ENCODE assay signal across 1 cellular context in the genomic region with DNA sequence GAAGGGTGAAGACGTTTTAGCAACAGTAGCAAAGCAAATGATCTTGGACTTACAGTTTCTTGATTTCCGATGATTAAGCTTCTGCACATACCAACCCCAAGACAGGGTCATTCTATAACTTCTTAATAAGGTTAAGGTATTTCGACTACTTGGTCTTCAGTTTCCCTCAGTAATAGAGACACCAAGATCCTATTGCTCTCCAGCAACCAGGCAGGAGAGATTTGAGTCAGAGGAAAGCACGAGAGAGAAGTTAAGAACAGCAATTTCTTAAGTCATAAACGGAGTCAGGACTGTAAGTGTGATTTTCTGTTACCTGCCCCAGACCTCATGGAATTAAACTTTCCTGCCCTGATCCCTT.
TF ChIP-seq lines count a peak whose summit lies in the region.

No MANE protein-coding gene starts in this region.

TF ChIP-seq in H1, 55 proteins besides CTCF, POLR2A, EP300 and RAD21 (continued from another document):
- TF ChIP-seq, protein P1, sequence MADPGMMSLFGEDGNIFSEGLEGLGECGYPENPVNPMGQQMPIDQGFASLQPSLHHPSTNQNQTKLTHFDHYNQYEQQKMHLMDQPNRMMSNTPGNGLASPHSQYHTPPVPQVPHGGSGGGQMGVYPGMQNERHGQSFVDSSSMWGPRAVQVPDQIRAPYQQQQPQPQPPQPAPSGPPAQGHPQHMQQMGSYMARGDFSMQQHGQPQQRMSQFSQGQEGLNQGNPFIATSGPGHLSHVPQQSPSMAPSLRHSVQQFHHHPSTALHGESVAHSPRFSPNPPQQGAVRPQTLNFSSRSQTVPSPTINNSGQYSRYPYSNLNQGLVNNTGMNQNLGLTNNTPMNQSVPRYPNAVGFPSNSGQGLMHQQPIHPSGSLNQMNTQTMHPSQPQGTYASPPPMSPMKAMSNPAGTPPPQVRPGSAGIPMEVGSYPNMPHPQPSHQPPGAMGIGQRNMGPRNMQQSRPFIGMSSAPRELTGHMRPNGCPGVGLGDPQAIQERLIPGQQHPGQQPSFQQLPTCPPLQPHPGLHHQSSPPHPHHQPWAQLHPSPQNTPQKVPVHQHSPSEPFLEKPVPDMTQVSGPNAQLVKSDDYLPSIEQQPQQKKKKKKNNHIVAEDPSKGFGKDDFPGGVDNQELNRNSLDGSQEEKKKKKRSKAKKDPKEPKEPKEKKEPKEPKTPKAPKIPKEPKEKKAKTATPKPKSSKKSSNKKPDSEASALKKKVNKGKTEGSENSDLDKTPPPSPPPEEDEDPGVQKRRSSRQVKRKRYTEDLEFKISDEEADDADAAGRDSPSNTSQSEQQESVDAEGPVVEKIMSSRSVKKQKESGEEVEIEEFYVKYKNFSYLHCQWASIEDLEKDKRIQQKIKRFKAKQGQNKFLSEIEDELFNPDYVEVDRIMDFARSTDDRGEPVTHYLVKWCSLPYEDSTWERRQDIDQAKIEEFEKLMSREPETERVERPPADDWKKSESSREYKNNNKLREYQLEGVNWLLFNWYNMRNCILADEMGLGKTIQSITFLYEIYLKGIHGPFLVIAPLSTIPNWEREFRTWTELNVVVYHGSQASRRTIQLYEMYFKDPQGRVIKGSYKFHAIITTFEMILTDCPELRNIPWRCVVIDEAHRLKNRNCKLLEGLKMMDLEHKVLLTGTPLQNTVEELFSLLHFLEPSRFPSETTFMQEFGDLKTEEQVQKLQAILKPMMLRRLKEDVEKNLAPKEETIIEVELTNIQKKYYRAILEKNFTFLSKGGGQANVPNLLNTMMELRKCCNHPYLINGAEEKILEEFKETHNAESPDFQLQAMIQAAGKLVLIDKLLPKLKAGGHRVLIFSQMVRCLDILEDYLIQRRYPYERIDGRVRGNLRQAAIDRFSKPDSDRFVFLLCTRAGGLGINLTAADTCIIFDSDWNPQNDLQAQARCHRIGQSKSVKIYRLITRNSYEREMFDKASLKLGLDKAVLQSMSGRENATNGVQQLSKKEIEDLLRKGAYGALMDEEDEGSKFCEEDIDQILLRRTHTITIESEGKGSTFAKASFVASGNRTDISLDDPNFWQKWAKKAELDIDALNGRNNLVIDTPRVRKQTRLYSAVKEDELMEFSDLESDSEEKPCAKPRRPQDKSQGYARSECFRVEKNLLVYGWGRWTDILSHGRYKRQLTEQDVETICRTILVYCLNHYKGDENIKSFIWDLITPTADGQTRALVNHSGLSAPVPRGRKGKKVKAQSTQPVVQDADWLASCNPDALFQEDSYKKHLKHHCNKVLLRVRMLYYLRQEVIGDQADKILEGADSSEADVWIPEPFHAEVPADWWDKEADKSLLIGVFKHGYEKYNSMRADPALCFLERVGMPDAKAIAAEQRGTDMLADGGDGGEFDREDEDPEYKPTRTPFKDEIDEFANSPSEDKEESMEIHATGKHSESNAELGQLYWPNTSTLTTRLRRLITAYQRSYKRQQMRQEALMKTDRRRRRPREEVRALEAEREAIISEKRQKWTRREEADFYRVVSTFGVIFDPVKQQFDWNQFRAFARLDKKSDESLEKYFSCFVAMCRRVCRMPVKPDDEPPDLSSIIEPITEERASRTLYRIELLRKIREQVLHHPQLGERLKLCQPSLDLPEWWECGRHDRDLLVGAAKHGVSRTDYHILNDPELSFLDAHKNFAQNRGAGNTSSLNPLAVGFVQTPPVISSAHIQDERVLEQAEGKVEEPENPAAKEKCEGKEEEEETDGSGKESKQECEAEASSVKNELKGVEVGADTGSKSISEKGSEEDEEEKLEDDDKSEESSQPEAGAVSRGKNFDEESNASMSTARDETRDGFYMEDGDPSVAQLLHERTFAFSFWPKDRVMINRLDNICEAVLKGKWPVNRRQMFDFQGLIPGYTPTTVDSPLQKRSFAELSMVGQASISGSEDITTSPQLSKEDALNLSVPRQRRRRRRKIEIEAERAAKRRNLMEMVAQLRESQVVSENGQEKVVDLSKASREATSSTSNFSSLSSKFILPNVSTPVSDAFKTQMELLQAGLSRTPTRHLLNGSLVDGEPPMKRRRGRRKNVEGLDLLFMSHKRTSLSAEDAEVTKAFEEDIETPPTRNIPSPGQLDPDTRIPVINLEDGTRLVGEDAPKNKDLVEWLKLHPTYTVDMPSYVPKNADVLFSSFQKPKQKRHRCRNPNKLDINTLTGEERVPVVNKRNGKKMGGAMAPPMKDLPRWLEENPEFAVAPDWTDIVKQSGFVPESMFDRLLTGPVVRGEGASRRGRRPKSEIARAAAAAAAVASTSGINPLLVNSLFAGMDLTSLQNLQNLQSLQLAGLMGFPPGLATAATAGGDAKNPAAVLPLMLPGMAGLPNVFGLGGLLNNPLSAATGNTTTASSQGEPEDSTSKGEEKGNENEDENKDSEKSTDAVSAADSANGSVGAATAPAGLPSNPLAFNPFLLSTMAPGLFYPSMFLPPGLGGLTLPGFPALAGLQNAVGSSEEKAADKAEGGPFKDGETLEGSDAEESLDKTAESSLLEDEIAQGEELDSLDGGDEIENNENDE (IDR thresholded peaks at IDR 0.05; ENCODE audit: insufficient replicate concordance, low read length), result no peak
- no peak for TF ChIP-seq HDAC2 (IDR thresholded peaks at IDR 0.05; ENCODE audit: borderline replicate concordance in 1 of 2, low read depth in 2 of 2, low read length in 2 of 2)
- no peak for TF ChIP-seq PHF8 (conservative IDR thresholded peaks at IDR 0.05; ENCODE audit: low read depth, low read length)
